22 cellular contexts compared by ENCODE assay signal in genomic region chr3:140717915-140718314, GRCh38. TPM values are rescaled to one million over a fixed set of nuclear protein-coding genes. Genes with fewer than 3 reads are reported as not detected.
"Had no signal": no experiment of that assay in that cellular context is flagged by ENCODE, and none has a peak within 500 bp of the region (broad histone marks: within the 10 kb centered on the region; RNA-seq: fewer than 3 reads in every experiment).

No MANE protein-coding gene starts in this region.

- H3K4me3 ChIP-seq: coronary artery, heart left ventricle, neural progenitor cell, ovary, skin epidermis had no signal

- H3K4me1 Mint-ChIP-seq: activated naive CD4-positive, alpha-beta T cell treated with anti-CD3 and anti-CD28 coated beads, Interleukin-2, amount 50 U/mL, for 24 hours; neural progenitor cell had no signal

- H3K9me3 Mint-ChIP-seq: activated B cell treated with CpG ODN at 0.5 μM for 24 hours; activated CD8-positive, alpha-beta T cell treated with anti-CD3 and anti-CD28 coated beads for 36 hours; type B pancreatic cell had no signal

- H3K27ac Mint-ChIP-seq: activated B cell treated with CpG ODN at 0.5 μM for 24 hours; activated CD8-positive, alpha-beta T cell treated with anti-CD3 and anti-CD28 coated beads for 36 hours; activated naive CD4-positive, alpha-beta T cell treated with anti-CD3 and anti-CD28 coated beads, Interleukin-2, amount 50 U/mL, for 24 hours; naive B cell; neural progenitor cell; type B pancreatic cell had no signal

- H3K36me3 Mint-ChIP-seq: activated naive CD4-positive, alpha-beta T cell treated with anti-CD3 and anti-CD28 coated beads, Interleukin-2, amount 50 U/mL, for 24 hours; naive B cell; type B pancreatic cell had no signal

- ATAC-seq: activated CD8-positive, alpha-beta T cell treated with anti-CD3 and anti-CD28 coated beads for 36 hours; esophagus mucosa; left colon had no signal

- H3K4me3 Mint-ChIP-seq: activated B cell treated with CpG ODN at 0.5 μM for 24 hours; activated CD8-positive, alpha-beta T cell treated with anti-CD3 and anti-CD28 coated beads for 36 hours; activated naive CD4-positive, alpha-beta T cell treated with anti-CD3 and anti-CD28 coated beads, Interleukin-2, amount 50 U/mL, for 24 hours; naive B cell; neural progenitor cell; type B pancreatic cell had no signal

- DNase-seq: activated B cell treated with CpG ODN at 0.5 μM for 24 hours; activated CD4-positive, alpha-beta T cell treated with anti-CD3 and anti-CD28 coated beads for 48 hours; activated CD8-positive, alpha-beta T cell treated with anti-CD3 and anti-CD28 coated beads for 36 hours; activated effector memory CD4-positive, alpha-beta T cell treated with anti-CD3 and anti-CD28 coated beads, Interleukin-2, amount 50 U/mL, for 16 hours; activated T-cell treated with anti-CD3 and anti-CD28 coated beads, Interleukin-2, amount 50 U/mL, for 48 hours; central memory CD4-positive, alpha-beta T cell; foreskin melanocyte; heart left ventricle; left colon; mammary epithelial cell; naive B cell; ovary; stimulated activated CD4-positive, alpha-beta T cell treated with anti-CD3 and anti-CD28 coated beads, Interleukin-4, amount 100 ng/mL, for 24 hours; stimulated activated naive CD4-positive, alpha-beta T cell treated with Interleukin-2 at 50 U/mL for 16 hours had no signal

- H3K27me3 Mint-ChIP-seq: activated naive CD4-positive, alpha-beta T cell treated with anti-CD3 and anti-CD28 coated beads, Interleukin-2, amount 50 U/mL, for 24 hours; type B pancreatic cell had no signal

RNA-seq across cellular contexts. Expression of gene TRIM42, which starts 40.1 kb away (rescaled TPM):
- total RNA-seq: activated B cell treated with CpG ODN at 0.5 μM for 24 hours; activated CD8-positive, alpha-beta T cell treated with anti-CD3 and anti-CD28 coated beads for 36 hours; esophagus mucosa; heart left ventricle; left colon; mammary epithelial cell; mononuclear cell; ovary; T-helper 2 cell treated with Interferon-gamma antibody and Interleukin-4, amounts not matched to agents 100 ng/mL and 5 ng/mL, for 36 hours had no signal
